36 cellular contexts compared by ENCODE assay signal in genomic region chr13:24877531-24877930, GRCh38.
"Had no signal": no experiment of that assay in that cellular context is flagged by ENCODE, and none has a peak within 500 bp of the region (broad histone marks: within the 10 kb centered on the region; RNA-seq: fewer than 3 reads in every experiment).

No MANE protein-coding gene starts in this region.

- H3K27ac ChIP-seq: KMS-11 had no signal

- H3K9me3 ChIP-seq: MG63 had no signal

- DNase-seq: Karpas-422, Kasumi-1, MG63, MM.1S, MV-4-11, NCI-H1048, NCI-H1092, NCI-H1092 treated with DMSO at 0.1 percent for 48 hours, NCI-H1105, NCI-H1105 treated with DMSO at 0.1 percent for 48 hours, NCI-H1417, NCI-H1417 treated with DMSO at 0.1 percent for 48 hours, NCI-H1436, NCI-H1436 treated with DMSO at 0.1 percent for 48 hours, NCI-H146, NCI-H1694, NCI-H1694 treated with DMSO at 0.1 percent for 48 hours, NCI-H187, NCI-H187 treated with DMSO at 0.1 percent for 48 hours, NCI-H1930, NCI-H2029, NCI-H2029 treated with DMSO at 0.1 percent for 48 hours, NCI-H2081, NCI-H2081 treated with DMSO at 0.1 percent for 48 hours, NCI-H2107, NCI-H2171, NCI-H2171 treated with DMSO at 0.1 percent for 48 hours, NCI-H2227 treated with DMSO at 0.1 percent for 48 hours, NCI-H226, NCI-H345, NCI-H446, NCI-H446 treated with DMSO at 0.1 percent for 48 hours, NCI-H510A, NCI-H510A treated with DMSO at 0.1 percent for 48 hours, NCI-H524 had no signal

- H3K9ac ChIP-seq: KMS-11 had no signal

- H3K36me3 ChIP-seq: MG63 had no signal

- H3K27me3 ChIP-seq: MG63 had no signal

- H3K4me3 ChIP-seq: MG63 had no signal
